16 cellular contexts compared by ENCODE assay signal in the genomic region with DNA sequence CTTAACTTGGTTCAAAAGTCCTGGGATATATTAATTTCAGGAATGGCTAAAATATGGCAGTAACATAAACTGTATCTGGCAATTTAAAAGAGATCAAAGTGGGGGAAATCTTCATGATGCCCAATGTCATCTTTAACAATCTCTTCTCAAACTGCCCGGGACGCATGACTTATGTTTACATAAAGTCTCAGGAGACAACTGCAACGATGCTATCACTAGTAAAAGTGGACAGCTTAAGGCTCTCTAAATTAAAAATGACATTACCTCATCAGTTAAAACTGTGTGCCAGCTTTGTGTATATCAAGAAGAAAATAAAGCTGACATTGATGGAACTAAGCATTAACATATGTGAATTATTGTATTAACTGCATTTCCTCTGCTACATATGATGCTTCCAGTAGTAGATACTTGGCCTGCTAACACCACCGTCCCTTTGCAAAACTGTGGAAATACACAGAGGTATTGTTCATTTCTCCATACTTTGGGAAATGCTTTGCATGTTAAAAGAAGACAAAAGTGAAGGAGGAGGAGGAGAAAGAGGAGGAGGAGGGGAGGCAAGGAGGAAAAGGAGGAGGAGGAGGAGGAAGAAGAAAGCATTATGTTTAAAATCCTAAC.
DNase-seq lines count a peak whose midpoint lies in the region; ATAC-seq and TF ChIP-seq lines count a peak whose summit lies in the region.
"Had no signal": no experiment of that assay in that cellular context is flagged by ENCODE, and none has a peak within 500 bp of the region (broad histone marks: within the 10 kb centered on the region; RNA-seq: fewer than 3 reads in every experiment).

No MANE protein-coding gene starts in this region.

- H3K27me3 Mint-ChIP-seq in HFFc6 (ENCODE audit: insufficient read depth), result no peaks in the 10 kb centered on the region
- H3K27me3 Mint-ChIP-seq in activated T-cell treated with anti-CD3 and anti-CD28 coated beads, Interleukin-2, amount 50 U/mL, for 72 hours (ENCODE audit: low read depth), result peaks cover 60% of the 10 kb centered on the region

- ATAC-seq in right cardiac atrium (no peak), HG03432 (IDR thresholded peaks at IDR 0.05; ENCODE audit: unreplicated experiment) (no peak), GM21515 (IDR thresholded peaks at IDR 0.05; ENCODE audit: unreplicated experiment) (no peak), HG02588 (IDR thresholded peaks at IDR 0.05; ENCODE audit: unreplicated experiment) (no peak)
- ATAC-seq in activated T-cell treated with anti-CD3 and anti-CD28 coated beads, Interleukin-2, amount 50 U/mL, for 72 hours (replicated peaks in 1 of 2), result no peak
- ATAC-seq: WTC11 had no signal

- CTCF ChIA-PET in SK-N-SH (lab: Yijun Ruan, JAX), result interaction anchor here (1.4 to 2.0 kb wide), 2 partner anchors 79 to 1366 kb away, joined by 7 to 9 read pairs; no protein-coding TSS in a partner anchor

- H3K36me3 Mint-ChIP-seq in HFFc6 (ENCODE audit: low read depth), result peaks cover 33% of the 10 kb centered on the region
- H3K36me3 Mint-ChIP-seq in activated T-cell treated with anti-CD3 and anti-CD28 coated beads, Interleukin-2, amount 50 U/mL, for 72 hours (ENCODE audit: insufficient read depth in 2 of 2), result no peaks in the 10 kb centered on the region
- H3K36me3 Mint-ChIP-seq: WTC11 had no signal

- peak overlapping the region; percentile 99 for H3K27ac Mint-ChIP-seq in HFFc6
- no peak overlapping the region for H3K27ac Mint-ChIP-seq in activated T-cell treated with anti-CD3 and anti-CD28 coated beads, Interleukin-2, amount 50 U/mL, for 72 hours
- H3K27ac Mint-ChIP-seq: memory B cell, WTC11 had no signal

- POLR2A ChIA-PET in SK-N-SH (lab: Yijun Ruan, JAX), result no interaction called here

- TF ChIP-seq RAD21 in SK-N-SH (IDR thresholded peaks at IDR 0.05; ENCODE audit: low read length), result no peak

- TF ChIP-seq POLR2A in stomach (IDR thresholded peaks at IDR 0.05), result no peak

- intact Hi-C loops in right cardiac atrium (cut with DNase I), result loop anchor here in 2 of 4 donors (10.0 kb wide), 1 partner anchor 53 kb away; no protein-coding TSS in a partner anchor
- intact Hi-C loops in stomach (cut with DNase I; ENCODE audit: low total_unique reads), result no loop called here

- H3K79me2 ChIP-seq in SK-N-SH (ENCODE audit: insufficient read depth), result peaks cover 89% of the 10 kb centered on the region

- no peaks in the 10 kb centered on the region for H3K9me3 Mint-ChIP-seq in HFFc6
- no peaks in the 10 kb centered on the region for H3K9me3 Mint-ChIP-seq in activated T-cell treated with anti-CD3 and anti-CD28 coated beads, Interleukin-2, amount 50 U/mL, for 72 hours
- H3K9me3 Mint-ChIP-seq: CD8-positive, alpha-beta memory T cell; memory B cell; WTC11 had no signal

- peaks cover 66% of the 10 kb centered on the region for H3K4me1 Mint-ChIP-seq in HFFc6 (ENCODE audit: low read depth)
- H3K4me1 Mint-ChIP-seq in activated T-cell treated with anti-CD3 and anti-CD28 coated beads, Interleukin-2, amount 50 U/mL, for 72 hours (ENCODE audit: low read depth), result peaks cover 2% of the 10 kb centered on the region
- H3K4me1 Mint-ChIP-seq: memory B cell had no signal

- no peaks in the 10 kb centered on the region for H3K9me2 ChIP-seq in SK-N-SH

- H3K36me3 ChIP-seq in SK-N-SH (replicated peaks in 1 of 2; ENCODE audit: control insufficient read depth in 1 of 2, insufficient read depth in 2 of 2, low read length in 1 of 2) (peaks cover 23 to 63% of the 10 kb centered on the region in 2 experiments), stomach (peaks cover 0 to 25% (median 5%) of the 10 kb centered on the region in 4 donors)

- H3K27me3 ChIP-seq in SK-N-SH (ENCODE audit: insufficient read depth) (no peaks in the 10 kb centered on the region), right cardiac atrium (ENCODE audit: control insufficient read depth, insufficient read depth) (no peaks in the 10 kb centered on the region), stomach (no peaks in the 10 kb centered on the region)

- peak overlapping the region; percentile 38; the same call in 1 of the 2 replicates for H3K4me3 Mint-ChIP-seq in HFFc6
- H3K4me3 Mint-ChIP-seq in activated T-cell treated with anti-CD3 and anti-CD28 coated beads, Interleukin-2, amount 50 U/mL, for 72 hours, result no peak overlapping the region
- H3K4me3 Mint-ChIP-seq: CD8-positive, alpha-beta memory T cell; memory B cell; WTC11 had no signal

- H3K9me3 ChIP-seq in SK-N-SH (no peaks in the 10 kb centered on the region), right cardiac atrium (ENCODE audit: control insufficient read depth, low read length) (no peaks in the 10 kb centered on the region), stomach (no peaks in the 10 kb centered on the region)

- H3F3A ChIP-seq in SK-N-SH (replicated peaks; ENCODE audit: insufficient read depth), result peaks cover 55% of the 10 kb centered on the region

- DNase-seq in HFFc6 (no peak), SK-N-SH (peak; percentile 33), right cardiac atrium (no peak), stomach (no peak)
- no peak for DNase-seq in activated T-cell treated with anti-CD3 and anti-CD28 coated beads, Interleukin-2, amount 50 U/mL, for 72 hours
- DNase-seq: anterior cingulate cortex; CD8-positive, alpha-beta memory T cell; effector memory CD4-positive, alpha-beta T cell; hippocampal formation; NCI-H526 treated with DMSO at 0.1 percent for 48 hours; substantia nigra had no signal

- H3K4me3 ChIP-seq in SK-N-SH (ENCODE audit: low read depth in 2 of 2, low read length in 1 of 2), result no peak overlapping the region
- H3K4me3 ChIP-seq in right cardiac atrium (ENCODE audit: low read length), result peak overlapping the region; percentile 6
- no peak overlapping the region for H3K4me3 ChIP-seq in stomach

- H4K20me1 ChIP-seq in SK-N-SH (ENCODE audit: insufficient read depth), result no peaks in the 10 kb centered on the region; the same call in 1 of the 2 replicates

- TF ChIP-seq EP300 in SK-N-SH (IDR thresholded peaks at IDR 0.05; ENCODE audit: borderline replicate concordance in 1 of 2, low read depth in 1 of 2, low read length in 1 of 2) (peak; percentile 82 to 92), stomach (IDR thresholded peaks at IDR 0.05) (no peak)

- H3K4me2 ChIP-seq in SK-N-SH, result peak overlapping the region; percentile 56

- H2AFZ ChIP-seq in SK-N-SH (ENCODE audit: low read depth), result no peak overlapping the region

- WGBS in SK-N-SH (ENCODE audit: low lambda C conversion rate), result 2% methylated on average over 4 of the region's 4 CpGs
- WGBS in right cardiac atrium, result 18% methylated on average over 4 of the region's 4 CpGs
- WGBS in stomach, 5 donors, result 57 to 80% (median 63%) methylated on average over 4 of the region's 4 CpGs

- TF ChIP-seq CTCF in HFFc6 (IDR thresholded peaks at IDR 0.05) (no peak), SK-N-SH (IDR thresholded peaks at IDR 0.05) (no peak), stomach (IDR thresholded peaks at IDR 0.05) (no peak)

- peak overlapping the region; percentile 78 to 97 for H3K27ac ChIP-seq in SK-N-SH (ENCODE audit: low read depth in 2 of 2, low read length in 1 of 2)
- H3K27ac ChIP-seq in right cardiac atrium (ENCODE audit: low read length), result peak overlapping the region; percentile 66
- H3K27ac ChIP-seq in stomach, result peak overlapping the region in 4 of 5 donors; percentile 78 to 85 (median 82)

- H3K9ac ChIP-seq in SK-N-SH, result peak overlapping the region; percentile 80

- H3K4me1 ChIP-seq in SK-N-SH (ENCODE audit: control insufficient read depth in 1 of 2, insufficient read depth in 2 of 2, low read depth in 1 of 2, low read length in 1 of 2) (peaks cover 34 to 48% of the 10 kb centered on the region in 2 experiments), right cardiac atrium (ENCODE audit: control insufficient read depth, insufficient read depth, low read length) (peaks cover 11% of the 10 kb centered on the region), stomach (peaks cover 10 to 45% (median 29%) of the 10 kb centered on the region in 4 donors)

TF ChIP-seq in SK-N-SH, 30 proteins besides CTCF, POLR2A, EP300 and RAD21 (continues in another document):
- TF ChIP-seq TEAD4 (IDR thresholded peaks at IDR 0.05; ENCODE audit: borderline replicate concordance, insufficient read depth), result no peak; the same call in none of the 2 replicates
- 0 out of 2 replicates have a peak, but pooled peaks have one; percentile 14 for TF ChIP-seq MEF2A (IDR thresholded peaks at IDR 0.05; ENCODE audit: borderline replicate concordance, low read depth)
- no peak for TF ChIP-seq RFX5 (IDR thresholded peaks at IDR 0.05; ENCODE audit: low read length)
- peak; percentile 88 for TF ChIP-seq SIN3A (IDR thresholded peaks at IDR 0.05; ENCODE audit: borderline replicate concordance, low read depth, low read length)
- TF ChIP-seq IRF3 (IDR thresholded peaks at IDR 0.05; ENCODE audit: low read depth, low read length), result no peak
- peak; percentile 66; the same call in 1 of the 2 replicates for TF ChIP-seq ZBTB33 (IDR thresholded peaks at IDR 0.05; ENCODE audit: borderline replicate concordance, low read depth)
- peak; percentile 97 for TF ChIP-seq TCF12 (IDR thresholded peaks at IDR 0.05)
- TF ChIP-seq JUND (IDR thresholded peaks at IDR 0.05), result peak; percentile 92
- no peak for TF ChIP-seq GATA2 (CRISPR knock-in tag; IDR thresholded peaks at IDR 0.05)
- no peak for TF ChIP-seq GABPA (IDR thresholded peaks at IDR 0.05; ENCODE audit: low read depth)
- no peak for TF ChIP-seq FOXJ3 (CRISPR knock-in tag; IDR thresholded peaks at IDR 0.05)
